Comparison of ENCODE assay signal across 21 cellular contexts in the genomic region with DNA sequence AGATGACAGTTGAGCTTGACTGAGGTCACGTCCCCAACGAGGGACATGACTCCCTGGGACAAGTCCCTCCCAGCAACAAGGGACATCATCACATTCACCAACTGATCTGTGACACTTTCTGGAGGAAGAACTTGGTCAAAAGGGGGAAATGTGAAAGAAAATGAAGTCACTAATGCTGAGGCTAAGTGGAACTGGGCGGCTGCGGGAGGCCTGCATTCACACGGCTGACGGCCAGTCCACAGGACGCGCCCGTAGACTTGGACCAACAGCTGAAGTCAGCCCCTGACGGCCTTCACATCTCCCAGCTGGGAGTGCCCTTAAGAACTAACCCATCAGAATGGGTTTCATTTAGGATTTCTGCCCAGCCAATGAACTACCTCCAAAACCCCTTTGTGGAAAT. TPM values are rescaled to one million over a fixed set of nuclear protein-coding genes. Genes with fewer than 3 reads are reported as not detected.
A peak's percentile ranks its signal among the peaks of the same experiment; 100 is the strongest.
DNase-seq lines count a peak whose midpoint lies in the region; ATAC-seq and TF ChIP-seq lines count a peak whose summit lies in the region.
"Had no signal": no experiment of that assay in that cellular context is flagged by ENCODE, and none has a peak within 500 bp of the region (broad histone marks: within the 10 kb centered on the region; RNA-seq: fewer than 3 reads in every experiment).

No MANE protein-coding gene starts in this region.

- no peaks in the 10 kb centered on the region for H3K9me3 ChIP-seq in osteoblast (ENCODE audit: low read depth, low read length)

- H3K4me2 ChIP-seq in osteoblast (ENCODE audit: insufficient read depth, low read length): no peak overlapping the region
- H3K4me2 ChIP-seq: PC-9 had no signal

- H3K27me3 ChIP-seq in osteoblast (ENCODE audit: insufficient read depth, low read length): peaks cover 28% of the 10 kb centered on the region

- ATAC-seq in HG02884 (IDR thresholded peaks at IDR 0.05; ENCODE audit: unreplicated experiment): no peak
- ATAC-seq: GM12878 had no signal

- DNase-seq in activated CD4-positive, alpha-beta memory T cell treated with anti-CD3 and anti-CD28 coated beads, Interleukin-2, amount 10 ng/mL, durations not matched to agents 7 days and 5 days: peak; percentile 9
- no peak for DNase-seq in activated CD4-positive, alpha-beta memory T cell treated with anti-CD3 and anti-CD28 coated beads for 36 hours
- DNase-seq in Daoy (ENCODE audit: low read depth) (peak; percentile 3), coronary artery (ENCODE audit: low spot score) (peak; percentile 52), osteoblast (ENCODE audit: insufficient read length, low spot score, missing footprints) (peak; percentile 43), activated gamma-delta T cell (lab: John Stamatoyannopoulos, UW) (no peak)
- DNase-seq in activated T-cell treated with anti-CD3 and anti-CD28 coated beads, Interleukin-2, amount 50 U/mL, for 1 hour: no peak
- DNase-seq: DMS79, KG1, NCI-H1092 treated with DMSO at 0.1 percent for 48 hours, NCI-H1436 treated with DMSO at 0.1 percent for 48 hours, NCI-H2029 treated with DMSO at 0.1 percent for 48 hours, NCI-H226, NCI-H510A treated with DMSO at 0.1 percent for 48 hours, NCI-H748 treated with DMSO at 0.1 percent for 48 hours, PC-9, SIG-M5 had no signal

- H3K36me3 ChIP-seq in osteoblast (ENCODE audit: insufficient read depth, low read length): peaks cover 28% of the 10 kb centered on the region

- H3K79me2 ChIP-seq in osteoblast (ENCODE audit: insufficient read depth, low read length): no peaks in the 10 kb centered on the region

- TF ChIP-seq CTCF in coronary artery (IDR thresholded peaks at IDR 0.05): no peak
- no peak for TF ChIP-seq CTCF in osteoblast (IDR thresholded peaks at IDR 0.05; ENCODE audit: extremely low read depth, low read depth, low read length)

- no peak overlapping the region for H3K4me3 ChIP-seq in coronary artery
- no peak overlapping the region for H3K4me3 ChIP-seq in osteoblast (ENCODE audit: insufficient read depth, low read length)
- H3K4me3 ChIP-seq: GM12878, PC-9 had no signal

- peaks cover 23% of the 10 kb centered on the region for H4K20me1 ChIP-seq in osteoblast (ENCODE audit: insufficient read depth, low read length)

- H3K4me3 Mint-ChIP-seq in activated CD4-positive, alpha-beta memory T cell treated with anti-CD3 and anti-CD28 coated beads, Interleukin-2, amount 10 ng/mL, durations not matched to agents 7 days and 5 days: no peak overlapping the region
- no peak overlapping the region for H3K4me3 Mint-ChIP-seq in activated CD4-positive, alpha-beta memory T cell treated with anti-CD3 and anti-CD28 coated beads for 36 hours
- H3K4me3 Mint-ChIP-seq: B cell, CD14-positive monocyte had no signal

- H3K4me1 ChIP-seq in osteoblast (ENCODE audit: insufficient read depth, low read length): no peaks in the 10 kb centered on the region

- H3K27ac Mint-ChIP-seq in activated CD4-positive, alpha-beta memory T cell treated with anti-CD3 and anti-CD28 coated beads, Interleukin-2, amount 10 ng/mL, durations not matched to agents 7 days and 5 days: no peak overlapping the region
- no peak overlapping the region for H3K27ac Mint-ChIP-seq in activated CD4-positive, alpha-beta memory T cell treated with anti-CD3 and anti-CD28 coated beads for 36 hours
- H3K27ac Mint-ChIP-seq: B cell, CD14-positive monocyte had no signal

- H3K27ac ChIP-seq in coronary artery: no peak overlapping the region
- no peak overlapping the region for H3K27ac ChIP-seq in osteoblast (ENCODE audit: low read depth, low read length)
- H3K27ac ChIP-seq: PC-9 had no signal

- H2AFZ ChIP-seq in osteoblast (ENCODE audit: low read length): no peak overlapping the region
- H2AFZ ChIP-seq: PC-9 had no signal

- intact Hi-C loops in activated CD4-positive, alpha-beta memory T cell treated with anti-CD3 and anti-CD28 coated beads for 36 hours (cut with micrococcal nuclease): no loop called here

- H3K36me3 Mint-ChIP-seq in activated CD4-positive, alpha-beta memory T cell treated with anti-CD3 and anti-CD28 coated beads, Interleukin-2, amount 10 ng/mL, durations not matched to agents 7 days and 5 days (ENCODE audit: low read depth): peaks cover 26% of the 10 kb centered on the region
- H3K36me3 Mint-ChIP-seq in activated CD4-positive, alpha-beta memory T cell treated with anti-CD3 and anti-CD28 coated beads for 36 hours: peaks cover 10% of the 10 kb centered on the region

- CTCF ChIA-PET in activated CD4-positive, alpha-beta memory T cell treated with anti-CD3 and anti-CD28 coated beads, Interleukin-2, amount 10 ng/mL, durations not matched to agents 7 days and 5 days (lab: Charles Lee): no interaction called here
- CTCF ChIA-PET in activated CD4-positive, alpha-beta memory T cell treated with anti-CD3 and anti-CD28 coated beads for 36 hours (lab: Charles Lee): interaction anchor here (1.5 kb wide), 1 partner anchor 123 kb away, joined by 3 read pairs; no protein-coding TSS in a partner anchor

- H3K4me1 Mint-ChIP-seq in activated CD4-positive, alpha-beta memory T cell treated with anti-CD3 and anti-CD28 coated beads, Interleukin-2, amount 10 ng/mL, durations not matched to agents 7 days and 5 days: peaks cover 22% of the 10 kb centered on the region
- H3K4me1 Mint-ChIP-seq in activated CD4-positive, alpha-beta memory T cell treated with anti-CD3 and anti-CD28 coated beads for 36 hours (ENCODE audit: low read depth): peaks cover 7% of the 10 kb centered on the region
- H3K4me1 Mint-ChIP-seq: B cell, CD14-positive monocyte had no signal

- peaks cover 4% of the 10 kb centered on the region for H3K27me3 Mint-ChIP-seq in activated CD4-positive, alpha-beta memory T cell treated with anti-CD3 and anti-CD28 coated beads, Interleukin-2, amount 10 ng/mL, durations not matched to agents 7 days and 5 days
- H3K27me3 Mint-ChIP-seq in activated CD4-positive, alpha-beta memory T cell treated with anti-CD3 and anti-CD28 coated beads for 36 hours: peaks cover under 1% of the 10 kb centered on the region
- H3K27me3 Mint-ChIP-seq: B cell had no signal

- H3K9me3 Mint-ChIP-seq in activated CD4-positive, alpha-beta memory T cell treated with anti-CD3 and anti-CD28 coated beads, Interleukin-2, amount 10 ng/mL, durations not matched to agents 7 days and 5 days: no peaks in the 10 kb centered on the region
- H3K9me3 Mint-ChIP-seq in activated CD4-positive, alpha-beta memory T cell treated with anti-CD3 and anti-CD28 coated beads for 36 hours: no peaks in the 10 kb centered on the region

- POLR2A ChIA-PET in activated CD4-positive, alpha-beta memory T cell treated with anti-CD3 and anti-CD28 coated beads, Interleukin-2, amount 10 ng/mL, durations not matched to agents 7 days and 5 days (lab: Charles Lee): no interaction called here
- POLR2A ChIA-PET in activated CD4-positive, alpha-beta memory T cell treated with anti-CD3 and anti-CD28 coated beads for 36 hours (lab: Charles Lee): no interaction called here

RNA-seq across cellular contexts. Expression of gene POFUT2, which starts 26.6 kb away (rescaled TPM):
- 10 to 100 TPM; 23.5 to 25.1 TPM for total RNA-seq in activated CD4-positive, alpha-beta memory T cell treated with anti-CD3 and anti-CD28 coated beads, Interleukin-2, amount 10 ng/mL, durations not matched to agents 7 days and 5 days
- 10 to 100 TPM; 14.3 TPM for total RNA-seq in activated CD4-positive, alpha-beta memory T cell treated with anti-CD3 and anti-CD28 coated beads for 36 hours
- 22.6 and 27.3 TPM in 2 replicates for total RNA-seq in Daoy (2014; rRNA removed; shearing (Covaris generic))
- total RNA-seq in osteoblast: 35.8 and 39.2 TPM in 2 replicates

Comparison
In these comparisons a context has a peak if more than half of its experiments do, and no peak if none do; other contexts are left out.
1. DNase-seq: peak in activated CD4-positive, alpha-beta memory T cell treated with anti-CD3 and anti-CD28 coated beads, Interleukin-2, amount 10 ng/mL, durations not matched to agents 7 days and 5 days (single experiment), Daoy (single experiment), coronary artery (single experiment) and osteoblast (single experiment); none in activated CD4-positive, alpha-beta memory T cell treated with anti-CD3 and anti-CD28 coated beads for 36 hours (single experiment), activated gamma-delta T cell (single experiment) and activated T-cell treated with anti-CD3 and anti-CD28 coated beads, Interleukin-2, amount 50 U/mL, for 1 hour (single experiment).